8 cellular contexts compared by ENCODE assay signal in the genomic region with DNA sequence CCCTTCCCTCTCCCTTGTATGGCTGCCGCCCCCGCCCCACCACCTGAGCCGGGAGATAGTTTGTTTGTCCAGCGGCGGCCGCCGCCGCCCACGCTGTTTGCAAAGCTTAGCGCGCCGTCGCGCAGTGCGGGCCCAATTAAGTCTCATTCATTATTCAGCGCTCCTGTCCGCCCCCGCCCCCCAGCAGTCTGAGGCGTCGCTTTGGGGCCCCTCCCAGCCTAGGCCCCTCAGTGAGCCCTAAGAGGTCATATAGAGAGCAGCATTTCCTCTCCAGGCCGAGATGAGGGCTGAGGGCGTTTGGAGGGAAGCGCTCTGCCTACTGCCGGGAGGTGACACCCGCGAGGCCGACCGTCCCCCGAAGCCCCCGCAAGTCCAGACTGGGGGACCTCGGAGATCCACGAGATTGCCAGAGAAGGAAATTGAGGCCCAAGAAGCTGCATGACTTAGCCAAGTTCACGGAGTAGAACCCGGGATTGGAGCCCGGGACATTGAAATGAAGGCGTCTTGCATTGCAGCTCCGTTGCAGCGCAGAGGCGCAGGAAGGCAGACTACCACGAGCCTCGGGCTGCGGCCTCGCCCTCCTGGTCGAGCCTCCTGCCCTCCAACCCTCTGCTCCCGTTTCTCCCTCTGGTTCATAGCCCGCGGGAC. TPM values are rescaled to one million over a fixed set of nuclear protein-coding genes. Genes with fewer than 3 reads are reported as not detected.
A peak's percentile ranks its signal among the peaks of the same experiment; 100 is the strongest.
DNase-seq lines count a peak whose midpoint lies in the region; ATAC-seq and TF ChIP-seq lines count a peak whose summit lies in the region.

Gene DNAJC22 (plus strand): TSS at position 230 of the 648 bp plus-strand sequence. CDS start 1,985 bp downstream, outside the sequence.

- H3K9me3 Mint-ChIP-seq in activated T-cell treated with anti-CD3 and anti-CD28 coated beads, Interleukin-2, amount 50 U/mL, for 72 hours, result no peaks in the 10 kb centered on the region

- H3K4me3 ChIP-seq in iPS-18c (ENCODE audit: insufficient read depth, low read depth, low read length), result peak within 1 kb of the TSS; percentile 57
- peak within 1 kb of the TSS; percentile 5 to 65 (median 27) for H3K4me3 ChIP-seq in spleen

- intact Hi-C loops in spleen (cut with DNase I; ENCODE audit: low total_unique reads), result no loop called here

- WGBS in spleen, 5 donors, result 1% methylated on average over 41 to 47 of the region's 47 CpGs

- H3K9me3 ChIP-seq in iPS-18c (ENCODE audit: control insufficient read depth, insufficient read depth, low read length), result no peaks in the 10 kb centered on the region
- H3K9me3 ChIP-seq in spleen, result no peaks in the 10 kb centered on the region

- no peaks in the 10 kb centered on the region for H3K36me3 Mint-ChIP-seq in activated T-cell treated with anti-CD3 and anti-CD28 coated beads, Interleukin-2, amount 50 U/mL, for 72 hours (ENCODE audit: insufficient read depth in 2 of 2)

- H3K27ac ChIP-seq in spleen, result no peak within 1 kb of the TSS

- TF ChIP-seq RAD21 in Ishikawa (IDR thresholded peaks at IDR 0.05; ENCODE audit: low read depth), result no peak

- peak within 1 kb of the TSS; percentile 82 to 86 for H3K4me3 Mint-ChIP-seq in activated T-cell treated with anti-CD3 and anti-CD28 coated beads, Interleukin-2, amount 50 U/mL, for 72 hours

- TF ChIP-seq POLR2A in spleen (IDR thresholded peaks at IDR 0.05), result no peak

- peaks cover 40% of the 10 kb centered on the region for H3K4me1 Mint-ChIP-seq in activated T-cell treated with anti-CD3 and anti-CD28 coated beads, Interleukin-2, amount 50 U/mL, for 72 hours (ENCODE audit: low read depth)

- no peak within 1 kb of the TSS for H3K27ac Mint-ChIP-seq in activated T-cell treated with anti-CD3 and anti-CD28 coated beads, Interleukin-2, amount 50 U/mL, for 72 hours

- peaks cover 71% of the 10 kb centered on the region for H3K27me3 Mint-ChIP-seq in activated T-cell treated with anti-CD3 and anti-CD28 coated beads, Interleukin-2, amount 50 U/mL, for 72 hours (ENCODE audit: low read depth)

- TF ChIP-seq EP300 in Ishikawa (IDR thresholded peaks at IDR 0.05; ENCODE audit: borderline replicate concordance), result 0 out of 2 replicates have a peak, but pooled peaks have one; percentile 18

- H3K27me3 ChIP-seq in spleen (replicated peaks in 1 of 7), result peaks cover 23 to 100% (median 83%) of the 10 kb centered on the region in 7 donors

- no peaks in the 10 kb centered on the region for H3K36me3 ChIP-seq in spleen

- TF ChIP-seq CTCF in spleen (IDR thresholded peaks at IDR 0.05 in 8 of 11, conservative IDR thresholded peaks at IDR 0.05 in 3 of 11), result no peak

- DNase-seq in DMS79 treated with DMSO at 0.1 percent for 48 hours (lab: John Stamatoyannopoulos, UW) (peak; percentile 54), spleen (no peak), DMS153 (lab: John Stamatoyannopoulos, UW) (no peak), SKM-1 (lab: John Stamatoyannopoulos, UW; ENCODE audit: unreplicated experiment) (no peak), AG08395 (ENCODE audit: low spot score) (no peak)
- peak in 1 of 2 donors; percentile 42 for DNase-seq in activated T-cell treated with anti-CD3 and anti-CD28 coated beads, Interleukin-2, amount 50 U/mL, for 72 hours

- peak in 1 of 2 donors; percentile 19 for ATAC-seq in activated T-cell treated with anti-CD3 and anti-CD28 coated beads, Interleukin-2, amount 50 U/mL, for 72 hours (replicated peaks in 1 of 2)

- H3K4me1 ChIP-seq in spleen, result peaks cover 48 to 67% (median 60%) of the 10 kb centered on the region in 6 donors

TF ChIP-seq in Ishikawa, 13 proteins besides CTCF, POLR2A, EP300 and RAD21:
- peak; percentile 27; the same call in 1 of the 2 replicates for TF ChIP-seq TEAD4 (IDR thresholded peaks at IDR 0.05)
- TF ChIP-seq EGR1 (IDR thresholded peaks at IDR 0.05), result peak; percentile 97
- no peak for TF ChIP-seq REST (IDR thresholded peaks at IDR 0.05; ENCODE audit: low read depth)
- TF ChIP-seq MAX (IDR thresholded peaks at IDR 0.05), result peak; percentile 61
- no peak for TF ChIP-seq YY1 (IDR thresholded peaks at IDR 0.05; ENCODE audit: low read depth)
TF ChIP-seq in Ishikawa: peak in this region for 3.

RNA-seq across cellular contexts. Expression of gene DNAJC22, which starts in this region (rescaled TPM):
- under 1 TPM in 1 of 2 donors, not detected in 1; 0.05 TPM for total RNA-seq in activated T-cell treated with anti-CD3 and anti-CD28 coated beads, Interleukin-2, amount 50 U/mL, for 72 hours
- total RNA-seq in spleen, result 1 to 10 TPM in 2 of 7 donors, under 1 TPM in 5; 0.43 to 1.9 (median 0.89) TPM
- polyA plus RNA-seq in spleen, result under 1 TPM; 0.10 to 0.48 (median 0.20) TPM
